Comparison of ENCODE assay signal across 21 cellular contexts in the genomic region with DNA sequence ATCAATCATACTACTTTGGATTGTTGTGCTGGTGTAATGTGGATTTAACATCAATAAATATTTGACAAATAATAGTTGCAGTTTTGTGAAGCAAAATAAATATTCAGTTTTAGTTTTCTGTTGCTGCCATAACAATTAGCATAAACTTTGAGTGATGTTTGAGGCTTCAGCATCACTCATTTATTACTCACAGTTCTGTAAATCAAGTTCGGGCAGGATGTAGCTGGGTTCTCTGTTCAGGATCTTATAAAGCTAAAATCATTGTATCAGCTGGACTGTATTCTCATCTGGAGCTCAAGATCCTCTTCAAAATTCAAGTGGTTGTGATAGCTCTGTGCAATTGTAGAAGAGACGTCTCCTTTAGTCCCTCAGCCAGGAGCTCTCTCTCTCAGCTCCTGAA.
DNase-seq lines count a peak whose midpoint lies in the region; ATAC-seq and TF ChIP-seq lines count a peak whose summit lies in the region.
"Had no signal": no experiment of that assay in that cellular context is flagged by ENCODE, and none has a peak within 500 bp of the region (broad histone marks: within the 10 kb centered on the region; RNA-seq: fewer than 3 reads in every experiment).

No MANE protein-coding gene starts in this region.

- H3K27ac ChIP-seq in GM23338 (ENCODE audit: low read depth) = no peak overlapping the region
- H3K27ac ChIP-seq in neural progenitor cell = peak overlapping the region; percentile 69
- H3K27ac ChIP-seq: GM23248 had no signal

- H4K20me1 ChIP-seq in GM23338 (replicated peaks; ENCODE audit: insufficient read depth) = no peaks in the 10 kb centered on the region
- no peaks in the 10 kb centered on the region for H4K20me1 ChIP-seq in neural progenitor cell (ENCODE audit: low read depth)

- no peak overlapping the region for H3K4me3 ChIP-seq in GM23338
- no peak overlapping the region for H3K4me3 ChIP-seq in neural progenitor cell
- H3K4me3 ChIP-seq: GM23248, MG63 had no signal

- no peak for DNase-seq in GM23338 (ENCODE audit: low spot score)
- DNase-seq in NCI-H524 treated with DMSO at 0.1 percent for 48 hours (lab: John Stamatoyannopoulos, UW) = peak; percentile 72
- no peak for DNase-seq in chondrocyte (ENCODE audit: low spot score)
- DNase-seq in neural progenitor cell (ENCODE audit: low spot score) = no peak
- no peak for DNase-seq in activated effector memory CD4-positive, alpha-beta T cell treated with anti-CD3 and anti-CD28 coated beads, Interleukin-2, amount 50 U/mL, for 16 hours
- DNase-seq in NCI-H146 (lab: John Stamatoyannopoulos, UW) = no peak
- DNase-seq in NCI-H526 (lab: John Stamatoyannopoulos, UW) = no peak
- DNase-seq: C1 segment of cervical spinal cord; CD4-positive, alpha-beta memory T cell; COR-L47; GM23248; HCEC 1CT; IMR-90; KG1; MG63; NCI-H1105 treated with DMSO at 0.1 percent for 48 hours; NCI-H2029 treated with DMSO at 0.1 percent for 48 hours; NCI-H446; NCI-H526 treated with DMSO at 0.1 percent for 48 hours; SK-N-SH had no signal

- H3K4me1 ChIP-seq in GM23338 (ENCODE audit: insufficient read depth) (peaks cover 1% of the 10 kb centered on the region; the same call in 1 of the 2 replicates), neural progenitor cell (peaks cover 7% of the 10 kb centered on the region)

- H3K9me3 Mint-ChIP-seq in GM23338 (peaks cover 14% of the 10 kb centered on the region; the same call in 2 of the 3 replicates), chondrocyte (ENCODE audit: low read depth) (peaks cover 26% of the 10 kb centered on the region), neural progenitor cell (peaks cover 30% of the 10 kb centered on the region)

- H3K9ac ChIP-seq in neural progenitor cell = no peak overlapping the region
- H3K9ac ChIP-seq: GM23248, SK-N-SH had no signal

- H3K36me3 ChIP-seq in GM23338 (ENCODE audit: insufficient read depth) (peaks cover 10% of the 10 kb centered on the region; the same call in 1 of the 2 replicates), neural progenitor cell (peaks cover 42% of the 10 kb centered on the region)

- H3K79me2 ChIP-seq in GM23338 (replicated peaks; ENCODE audit: insufficient read depth) (no peaks in the 10 kb centered on the region), neural progenitor cell (ENCODE audit: low read depth) (no peaks in the 10 kb centered on the region)

- H3K27me3 Mint-ChIP-seq in GM23338 (ENCODE audit: insufficient read depth, low read depth, poor library complexity) = peaks cover 5% of the 10 kb centered on the region
- H3K27me3 Mint-ChIP-seq in chondrocyte (ENCODE audit: low read depth) = no peaks in the 10 kb centered on the region
- no peaks in the 10 kb centered on the region for H3K27me3 Mint-ChIP-seq in neural progenitor cell (ENCODE audit: insufficient read depth, low read depth)

- H3K4me3 Mint-ChIP-seq in GM23338 (no peak overlapping the region), chondrocyte (ENCODE audit: unreplicated experiment) (no peak overlapping the region), neural progenitor cell (no peak overlapping the region)
- H3K4me3 Mint-ChIP-seq: CD4-positive, alpha-beta memory T cell had no signal

- peak overlapping the region; percentile 41; the same call in 1 of the 2 replicates for H3K27ac Mint-ChIP-seq in GM23338
- H3K27ac Mint-ChIP-seq in chondrocyte (ENCODE audit: unreplicated experiment) = peak overlapping the region; percentile 37
- no peak overlapping the region for H3K27ac Mint-ChIP-seq in neural progenitor cell
- H3K27ac Mint-ChIP-seq: CD4-positive, alpha-beta memory T cell had no signal

- no peak for TF ChIP-seq CTCF in GM23338 (conservative IDR thresholded peaks at IDR 0.05; ENCODE audit: low read depth in 2 of 2)
- no peak for TF ChIP-seq CTCF in chondrocyte (IDR thresholded peaks at IDR 0.05)
- TF ChIP-seq CTCF in neural progenitor cell (IDR thresholded peaks at IDR 0.05) = no peak

- H3F3A ChIP-seq in GM23338 (replicated peaks; ENCODE audit: low read depth) (no peaks in the 10 kb centered on the region), neural progenitor cell (ENCODE audit: low read depth) (peaks cover 51% of the 10 kb centered on the region)

- H3K36me3 Mint-ChIP-seq in GM23338 (ENCODE audit: low read depth) (peaks cover 31% of the 10 kb centered on the region), chondrocyte (ENCODE audit: low read depth) (peaks cover 62% of the 10 kb centered on the region), neural progenitor cell (peaks cover 63% of the 10 kb centered on the region)

- H2AFZ ChIP-seq in GM23338 (no peak overlapping the region), neural progenitor cell (replicated peaks) (no peak overlapping the region)
- H2AFZ ChIP-seq: GM23248 had no signal

- no peak for ATAC-seq in GM23338
- ATAC-seq: Panc1 had no signal

- peaks cover 4% of the 10 kb centered on the region for H3K4me1 Mint-ChIP-seq in GM23338
- H3K4me1 Mint-ChIP-seq in chondrocyte (ENCODE audit: low read depth) = peaks cover 9% of the 10 kb centered on the region
- peaks cover 2% of the 10 kb centered on the region for H3K4me1 Mint-ChIP-seq in neural progenitor cell

- peaks cover 11% of the 10 kb centered on the region for H3K9me3 ChIP-seq in neural progenitor cell (ENCODE audit: low read depth)

- H3K9me2 ChIP-seq in GM23338 (ENCODE audit: insufficient read depth) = no peaks in the 10 kb centered on the region
- H3K9me2 ChIP-seq: SK-N-SH had no signal

- H3K27me3 ChIP-seq in GM23338 (ENCODE audit: insufficient read depth) = no peaks in the 10 kb centered on the region
- no peaks in the 10 kb centered on the region for H3K27me3 ChIP-seq in neural progenitor cell
- H3K27me3 ChIP-seq: MG63 had no signal

- no peak overlapping the region for H3K4me2 ChIP-seq in GM23338
- no peak overlapping the region for H3K4me2 ChIP-seq in neural progenitor cell
- H3K4me2 ChIP-seq: SK-N-SH had no signal

TF ChIP-seq in GM23338, 12 proteins besides CTCF, POLR2A, EP300 and RAD21:
- TF ChIP-seq, protein P1, sequence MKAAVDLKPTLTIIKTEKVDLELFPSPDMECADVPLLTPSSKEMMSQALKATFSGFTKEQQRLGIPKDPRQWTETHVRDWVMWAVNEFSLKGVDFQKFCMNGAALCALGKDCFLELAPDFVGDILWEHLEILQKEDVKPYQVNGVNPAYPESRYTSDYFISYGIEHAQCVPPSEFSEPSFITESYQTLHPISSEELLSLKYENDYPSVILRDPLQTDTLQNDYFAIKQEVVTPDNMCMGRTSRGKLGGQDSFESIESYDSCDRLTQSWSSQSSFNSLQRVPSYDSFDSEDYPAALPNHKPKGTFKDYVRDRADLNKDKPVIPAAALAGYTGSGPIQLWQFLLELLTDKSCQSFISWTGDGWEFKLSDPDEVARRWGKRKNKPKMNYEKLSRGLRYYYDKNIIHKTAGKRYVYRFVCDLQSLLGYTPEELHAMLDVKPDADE (IDR thresholded peaks at IDR 0.05) = no peak
- TF ChIP-seq NANOG (IDR thresholded peaks at IDR 0.05; ENCODE audit: borderline replicate concordance) (no peak), ZNF114 (CRISPR knock-in tag; IDR thresholded peaks at IDR 0.05) (no peak), ZNF331 (CRISPR knock-in tag; IDR thresholded peaks at IDR 0.05; ENCODE audit: low read depth) (no peak)
TF ChIP-seq in GM23338: peak in this region for 0.
